1 cellular context compared by ENCODE assay signal in the genomic region with DNA sequence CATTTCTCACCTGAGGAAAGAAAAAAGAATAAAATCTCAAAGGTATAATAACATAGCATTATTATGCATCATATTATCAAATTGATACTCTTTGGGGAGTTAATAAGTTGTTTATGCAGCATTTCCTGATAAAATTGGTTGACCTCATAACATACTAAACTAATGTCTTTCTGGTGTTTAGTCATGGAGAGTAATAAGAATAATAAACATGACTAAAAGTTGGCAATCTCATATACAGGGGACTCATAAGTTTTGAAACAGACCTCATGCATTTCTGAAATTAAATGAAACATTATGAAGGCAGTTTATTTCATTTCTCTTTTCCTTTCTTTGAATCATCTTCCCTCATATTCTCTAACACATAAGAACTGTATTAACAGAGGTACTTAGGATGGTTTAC.
TF ChIP-seq lines count a peak whose summit lies in the region.

No MANE protein-coding gene starts in this region.

TF ChIP-seq in IMR-90, 13 proteins besides CTCF, POLR2A, EP300 and RAD21 (continued from another document):
- TF ChIP-seq USF2 (IDR thresholded peaks at IDR 0.05; ENCODE audit: low read depth, low read length) (no peak), RFX5 (IDR thresholded peaks at IDR 0.05; ENCODE audit: low read depth, low read length) (no peak), CEBPB (IDR thresholded peaks at IDR 0.05; ENCODE audit: low read depth, low read length) (peak; percentile 59; the same call in 1 of the 2 replicates), RCOR1 (IDR thresholded peaks at IDR 0.05; ENCODE audit: insufficient replicate concordance, low read length) (no peak), MAFK (IDR thresholded peaks at IDR 0.05; ENCODE audit: low read depth, low read length) (peak; percentile 59; the same call in 1 of the 2 replicates)
TF ChIP-seq in IMR-90: peak in this region for 3.
